16 cellular contexts compared by ENCODE assay signal in the genomic region with DNA sequence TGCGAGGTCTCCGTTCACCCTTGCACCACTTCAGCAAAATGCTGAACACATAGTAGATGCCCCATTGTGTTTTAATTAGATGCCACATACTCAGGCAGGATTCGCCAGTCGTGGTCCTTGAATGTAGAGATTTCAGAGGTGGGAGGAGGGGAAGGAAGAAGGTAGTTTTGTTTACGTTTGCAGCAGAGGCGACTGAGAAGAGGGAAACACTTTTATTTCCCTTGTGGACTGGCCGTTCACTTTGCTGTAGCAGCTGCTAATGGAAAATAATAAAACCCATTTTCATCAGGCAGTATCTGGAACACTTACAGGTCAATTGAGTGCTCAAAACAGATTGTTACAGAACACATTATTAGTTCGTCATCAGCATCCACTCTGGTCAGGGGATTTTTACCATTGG.
DNase-seq lines count a peak whose midpoint lies in the region; ATAC-seq and TF ChIP-seq lines count a peak whose summit lies in the region.
"Had no signal": no experiment of that assay in that cellular context is flagged by ENCODE, and none has a peak within 500 bp of the region (broad histone marks: within the 10 kb centered on the region; RNA-seq: fewer than 3 reads in every experiment).

No MANE protein-coding gene starts in this region.

- no peaks in the 10 kb centered on the region for H4K20me1 ChIP-seq in neural progenitor cell (ENCODE audit: low read depth)

- peak overlapping the region; percentile 51 for H3K4me2 ChIP-seq in neural progenitor cell
- H3K4me2 ChIP-seq: KMS-11, SK-N-SH had no signal

- H3K27me3 ChIP-seq in heart right ventricle = no peaks in the 10 kb centered on the region
- no peaks in the 10 kb centered on the region for H3K27me3 ChIP-seq in esophagus muscularis mucosa
- no peaks in the 10 kb centered on the region for H3K27me3 ChIP-seq in neural progenitor cell

- intact Hi-C loops in heart right ventricle (cut with DNase I) (no loop called here), left cardiac atrium (cut with DNase I) (no loop called here), esophagus muscularis mucosa (cut with DNase I) (no loop called here), posterior vena cava (cut with DNase I) (no loop called here)

- H3K36me3 Mint-ChIP-seq in neural progenitor cell = no peaks in the 10 kb centered on the region
- H3K36me3 Mint-ChIP-seq: naive thymus-derived CD4-positive, alpha-beta T cell had no signal

- H3K79me2 ChIP-seq in neural progenitor cell (ENCODE audit: low read depth) = no peaks in the 10 kb centered on the region

- no peak for TF ChIP-seq POLR2A in esophagus muscularis mucosa (IDR thresholded peaks at IDR 0.05; ENCODE audit: low read depth)

- H3K36me3 ChIP-seq in heart right ventricle (no peaks in the 10 kb centered on the region), esophagus muscularis mucosa (no peaks in the 10 kb centered on the region), neural progenitor cell (no peaks in the 10 kb centered on the region)

- H3K27ac ChIP-seq in heart right ventricle (peak overlapping the region in 6 of 10 donors; percentile 28 to 73 (median 62)), esophagus muscularis mucosa (replicated peaks in 1 of 4) (peak overlapping the region; percentile 74 to 83 (median 83)), neural progenitor cell (no peak overlapping the region)
- H3K27ac ChIP-seq: KMS-11 had no signal

- H3K4me1 Mint-ChIP-seq in neural progenitor cell = peaks cover 17% of the 10 kb centered on the region
- H3K4me1 Mint-ChIP-seq: naive thymus-derived CD4-positive, alpha-beta T cell had no signal

- no peak overlapping the region for H3K9ac ChIP-seq in neural progenitor cell
- H3K9ac ChIP-seq: KMS-11, SK-N-SH had no signal

- H3K4me1 ChIP-seq in heart right ventricle = peaks cover 3 to 37% (median 13%) of the 10 kb centered on the region in 9 donors
- peaks cover 32 to 61% (median 50%) of the 10 kb centered on the region in 4 donors for H3K4me1 ChIP-seq in esophagus muscularis mucosa
- H3K4me1 ChIP-seq in neural progenitor cell = peaks cover 22% of the 10 kb centered on the region

- H2AFZ ChIP-seq in neural progenitor cell (replicated peaks) = peak overlapping the region; percentile 46

- TF ChIP-seq CTCF in heart right ventricle (IDR thresholded peaks at IDR 0.05) (no peak), esophagus muscularis mucosa (IDR thresholded peaks at IDR 0.05) (no peak), neural progenitor cell (IDR thresholded peaks at IDR 0.05) (no peak)

- no peak overlapping the region for H3K27ac Mint-ChIP-seq in neural progenitor cell
- H3K27ac Mint-ChIP-seq: activated CD8-positive, alpha-beta T cell treated with anti-CD3 and anti-CD28 coated beads for 36 hours; naive thymus-derived CD4-positive, alpha-beta T cell had no signal

- no peak overlapping the region for H3K4me3 Mint-ChIP-seq in neural progenitor cell
- H3K4me3 Mint-ChIP-seq: activated CD8-positive, alpha-beta T cell treated with anti-CD3 and anti-CD28 coated beads for 36 hours; naive thymus-derived CD4-positive, alpha-beta T cell had no signal

- ATAC-seq in heart right ventricle (peak in 3 of 8 donors; percentile 8 to 44 (median 23)), left cardiac atrium (no peak), esophagus mucosa (no peak), HG03159 (IDR thresholded peaks at IDR 0.05; ENCODE audit: unreplicated experiment) (no peak)
- ATAC-seq: activated CD8-positive, alpha-beta T cell treated with anti-CD3 and anti-CD28 coated beads for 36 hours; naive thymus-derived CD4-positive, alpha-beta T cell had no signal

- WGBS in heart right ventricle, 2 donors = 39 to 55% methylated on average over 8 of the region's 8 CpGs
- WGBS in esophagus muscularis mucosa = 40% methylated on average over 8 of the region's 8 CpGs

- H3K9me3 ChIP-seq in heart right ventricle = peaks cover 0 to 21% (median 0%) of the 10 kb centered on the region in 11 donors
- H3K9me3 ChIP-seq in esophagus muscularis mucosa = no peaks in the 10 kb centered on the region
- H3K9me3 ChIP-seq in neural progenitor cell (ENCODE audit: low read depth) = no peaks in the 10 kb centered on the region
- H3K9me3 ChIP-seq: SK-N-SH had no signal

- no peak for TF ChIP-seq EP300 in esophagus muscularis mucosa (IDR thresholded peaks at IDR 0.05)

- peaks cover 5% of the 10 kb centered on the region for H3K27me3 Mint-ChIP-seq in neural progenitor cell (ENCODE audit: insufficient read depth, low read depth)
- H3K27me3 Mint-ChIP-seq: activated CD8-positive, alpha-beta T cell treated with anti-CD3 and anti-CD28 coated beads for 36 hours; naive thymus-derived CD4-positive, alpha-beta T cell had no signal

- H3K9me3 Mint-ChIP-seq in neural progenitor cell = no peaks in the 10 kb centered on the region
- H3K9me3 Mint-ChIP-seq: activated CD8-positive, alpha-beta T cell treated with anti-CD3 and anti-CD28 coated beads for 36 hours had no signal

- DNase-seq in heart right ventricle (no peak), left cardiac atrium (no peak), esophagus muscularis mucosa (ENCODE audit: extremely low spot score) (no peak), neural progenitor cell (ENCODE audit: low spot score) (peak; percentile 49), superior temporal gyrus (ENCODE audit: extremely low spot score) (no peak), posterior vena cava (ENCODE audit: low spot score) (no peak)
- DNase-seq: activated CD8-positive, alpha-beta T cell treated with anti-CD3 and anti-CD28 coated beads for 36 hours; Calu3; foreskin melanocyte; naive thymus-derived CD4-positive, alpha-beta T cell; NCI-H187 treated with DMSO at 0.1 percent for 48 hours; SK-N-SH; stimulated activated naive CD4-positive, alpha-beta T cell had no signal

- no peaks in the 10 kb centered on the region for H3F3A ChIP-seq in neural progenitor cell (ENCODE audit: low read depth)

- H3K4me3 ChIP-seq in heart right ventricle (peak overlapping the region in 1 of 10 donors; percentile 18), esophagus muscularis mucosa (peak overlapping the region in 2 of 4 donors; percentile 10 to 16), neural progenitor cell (no peak overlapping the region)
